Comparison of ENCODE assay signal across 1 cellular context in genomic region chr1:206430031-206430983, GRCh38.
TF ChIP-seq lines count a peak whose summit lies in the region.

No MANE protein-coding gene starts in this region.

TF ChIP-seq in GM12878, 131 proteins besides CTCF, POLR2A, EP300 and RAD21 (continued from another document and continues in another):
- peak; percentile 76 for TF ChIP-seq ATF2 (IDR thresholded peaks at IDR 0.05; ENCODE audit: low read length)
- TF ChIP-seq SIN3A (IDR thresholded peaks at IDR 0.05; ENCODE audit: low read depth, low read length): 0 out of 2 replicates have a peak, but pooled peaks have one; percentile 39
- peak; percentile 77 for TF ChIP-seq TCF7 (IDR thresholded peaks at IDR 0.05; ENCODE audit: borderline replicate concordance)
- TF ChIP-seq HSF1 (IDR thresholded peaks at IDR 0.05; ENCODE audit: low read depth, low read length): no peak
- TF ChIP-seq SP1 (IDR thresholded peaks at IDR 0.05; ENCODE audit: low read depth, low read length): no peak
- peak; percentile 82 for TF ChIP-seq MEF2A (IDR thresholded peaks at IDR 0.05; ENCODE audit: insufficient read depth, low read depth, low read length)
- peak; percentile 93 for TF ChIP-seq ZNF217 (IDR thresholded peaks at IDR 0.05)
- TF ChIP-seq ZNF622 (IDR thresholded peaks at IDR 0.05): no peak
- TF ChIP-seq HDAC6 (IDR thresholded peaks at IDR 0.05; ENCODE audit: unreplicated experiment): no peak
- TF ChIP-seq CUX1 (IDR thresholded peaks at IDR 0.05; ENCODE audit: insufficient replicate concordance, low read depth, low read length): no peak
- TF ChIP-seq NRF1 (conservative IDR thresholded peaks at IDR 0.05; ENCODE audit: low read depth, low read length): no peak
- no peak for TF ChIP-seq CHD1 (IDR thresholded peaks at IDR 0.05; ENCODE audit: low read depth, low read length)
- peak; percentile 64; the same call in 1 of the 2 replicates for TF ChIP-seq RELB (IDR thresholded peaks at IDR 0.05; ENCODE audit: low read depth)
- no peak for TF ChIP-seq SMAD5 (IDR thresholded peaks at IDR 0.05; ENCODE audit: low read depth)
- TF ChIP-seq E2F4 (IDR thresholded peaks at IDR 0.05; ENCODE audit: low read depth, low read length): no peak
- no peak for TF ChIP-seq MAX (IDR thresholded peaks at IDR 0.05; ENCODE audit: low read depth, low read length)
- TF ChIP-seq MYB (IDR thresholded peaks at IDR 0.05; ENCODE audit: borderline replicate concordance, low read depth, low read length): no peak
- no peak for TF ChIP-seq ZZZ3 (IDR thresholded peaks at IDR 0.05; ENCODE audit: control insufficient read depth, insufficient read length, low read depth)
- TF ChIP-seq E2F8 (IDR thresholded peaks at IDR 0.05; ENCODE audit: low read depth, partially characterized antibody): no peak
- TF ChIP-seq SUPT20H (IDR thresholded peaks at IDR 0.05; ENCODE audit: borderline replicate concordance, control insufficient read depth, low read depth, low read length): no peak
- TF ChIP-seq FOXK2 (IDR thresholded peaks at IDR 0.05): no peak
- TF ChIP-seq CBX3 (IDR thresholded peaks at IDR 0.05; ENCODE audit: borderline replicate concordance, low read depth): no peak
- no peak for TF ChIP-seq TAF1 (IDR thresholded peaks at IDR 0.05; ENCODE audit: borderline replicate concordance, low read depth, low read length)
- TF ChIP-seq CHD4 (IDR thresholded peaks at IDR 0.05): no peak
- TF ChIP-seq FOXM1 (IDR thresholded peaks at IDR 0.05; ENCODE audit: low read depth, low read length): peak; percentile 80; the same call in 1 of the 2 replicates
- TF ChIP-seq HCFC1 (IDR thresholded peaks at IDR 0.05; ENCODE audit: low read length): no peak
- TF ChIP-seq ATF3 (IDR thresholded peaks at IDR 0.05; ENCODE audit: borderline replicate concordance, extremely low read depth, low read depth, low read length): no peak
- TF ChIP-seq ZNF274 (IDR thresholded peaks at IDR 0.05; ENCODE audit: insufficient read depth, insufficient read length): no peak
- TF ChIP-seq ZBTB33 (IDR thresholded peaks at IDR 0.05): no peak
- no peak for TF ChIP-seq ZBTB11 (CRISPR knock-in tag; IDR thresholded peaks at IDR 0.05)
- TF ChIP-seq NR2F1 (conservative IDR thresholded peaks at IDR 0.05): peak; percentile 47; the same call in 1 of the 2 replicates
- TF ChIP-seq NFYA (IDR thresholded peaks at IDR 0.05; ENCODE audit: borderline replicate concordance, low read depth, low read length): no peak
- TF ChIP-seq BMI1 (IDR thresholded peaks at IDR 0.05; ENCODE audit: borderline replicate concordance): no peak
- TF ChIP-seq STAT1 (conservative IDR thresholded peaks at IDR 0.05): no peak
- TF ChIP-seq POU2F2 (IDR thresholded peaks at IDR 0.05; ENCODE audit: borderline replicate concordance, low read depth, low read length): peak; percentile 96
- TF ChIP-seq MLLT1 (IDR thresholded peaks at IDR 0.05): 0 out of 2 replicates have a peak, but pooled peaks have one; percentile 19
- TF ChIP-seq EZH2 (IDR thresholded peaks at IDR 0.05; ENCODE audit: borderline replicate concordance, control insufficient read depth, low read depth, low read length): no peak
